ENCODE assay signal across 9 cellular contexts in the genomic region with DNA sequence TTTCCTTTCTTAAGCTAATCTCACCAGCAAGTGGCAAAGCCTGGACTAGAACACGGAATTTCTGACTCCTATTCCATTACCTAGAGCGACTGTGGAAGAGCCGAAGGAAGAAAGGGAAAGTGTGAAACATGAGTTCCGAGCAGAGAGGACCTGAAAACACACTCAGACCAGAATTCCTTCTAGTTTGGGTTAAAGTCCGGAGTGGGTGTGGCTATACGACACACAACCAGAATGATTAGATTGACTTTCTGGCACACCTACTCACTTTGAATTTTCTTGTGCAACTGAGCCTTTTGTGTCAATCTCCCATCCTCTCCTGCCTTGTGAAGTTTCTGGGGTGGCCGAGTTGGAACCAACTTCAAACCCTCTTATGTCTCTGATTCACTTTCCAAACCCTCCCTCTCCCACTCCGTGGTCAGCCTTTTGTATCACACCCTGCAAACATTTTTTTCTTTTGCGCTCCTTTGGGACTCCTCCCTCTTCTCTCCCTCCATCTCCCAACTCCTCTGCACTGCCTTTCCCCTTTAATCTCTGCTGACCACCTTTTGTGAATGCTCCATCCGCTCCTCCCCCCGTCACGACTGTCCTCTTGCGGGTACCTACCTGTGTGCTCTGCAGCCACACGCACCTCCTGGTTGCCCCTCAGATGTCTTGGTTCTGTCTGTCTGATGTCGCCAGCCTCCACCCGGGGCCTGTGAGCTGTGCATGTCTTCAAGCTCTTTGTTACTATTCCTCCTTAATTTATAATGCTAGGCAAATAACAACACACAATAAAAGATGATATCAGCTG.
DNase-seq lines count a peak whose midpoint lies in the region; ATAC-seq and TF ChIP-seq lines count a peak whose summit lies in the region.
"Had no signal": no experiment of that assay in that cellular context is flagged by ENCODE, and none has a peak within 500 bp of the region (broad histone marks: within the 10 kb centered on the region; RNA-seq: fewer than 3 reads in every experiment).

No MANE protein-coding gene starts in this region.

- TSS peak; percentile 42 for BruUV-seq in A673 (replicated peaks; lab: Mats Ljungman, UMichigan)

- CTCF ChIA-PET in A673 (lab: Charles Lee), result interaction anchor here (0.5 to 3.2 kb wide), 9 partner anchors 16 to 547 kb away, joined by 3 to 20 read pairs (median 3); no protein-coding TSS in a partner anchor
- CTCF ChIA-PET in T-cell (lab: Charles Lee), result interaction anchor here in 1 of 2 donors (0.6 to 0.7 kb wide), 2 partner anchors 547 to 1772 kb away, joined by 3 to 4 read pairs; no protein-coding TSS in a partner anchor

- H3K27ac ChIP-seq in A673 (ENCODE audit: low read depth, low read length, poor library complexity, severe bottlenecking) (peak overlapping the region; percentile 26), muscle layer of colon (ENCODE audit: low read depth, low read length) (peak overlapping the region; percentile 46)
- H3K27ac ChIP-seq: BLaER1 had no signal

- no peaks in the 10 kb centered on the region for H3K79me2 ChIP-seq in Loucy (ENCODE audit: insufficient read depth, low read length)

- H3K4me1 ChIP-seq in A673 (ENCODE audit: insufficient read depth, low read length, poor library complexity, severe bottlenecking) (peaks cover 14% of the 10 kb centered on the region), Loucy (ENCODE audit: insufficient read depth, low read length, poor library complexity, severe bottlenecking) (no peaks in the 10 kb centered on the region), muscle layer of colon (ENCODE audit: insufficient read depth, low read length) (peaks cover 13% of the 10 kb centered on the region)
- H3K4me1 ChIP-seq: BLaER1 had no signal

- POLR2A ChIA-PET in A673 (lab: Charles Lee; ENCODE audit: low non-redundant PET) (no interaction called here), T-cell (lab: Charles Lee) (no interaction called here)

- H3K4me1 Mint-ChIP-seq in T-cell, result no peaks in the 10 kb centered on the region

- no peak overlapping the region for H3K9ac ChIP-seq in Loucy (ENCODE audit: low read depth, low read length, poor library complexity, severe bottlenecking)
- peak overlapping the region; percentile 22 for H3K9ac ChIP-seq in muscle layer of colon (ENCODE audit: low read length)
- H3K9ac ChIP-seq: BLaER1 had no signal

- DNase-seq in A673 (ENCODE audit: low spot score) (peak; percentile 64), epithelial cell of esophagus (ENCODE audit: low read depth) (peak; percentile 35), mesenteric fat pad (ENCODE audit: low spot score) (no peak), T-cell (no peak)
- DNase-seq in activated naive CD4-positive, alpha-beta T cell treated with anti-CD3 and anti-CD28 coated beads, Interleukin-2, amount 50 U/mL, for 16 hours, result no peak

- H4K20me1 ChIP-seq in Loucy (ENCODE audit: insufficient read depth, low read length, poor library complexity, severe bottlenecking), result no peaks in the 10 kb centered on the region
- H4K20me1 ChIP-seq: BLaER1 had no signal

- peak overlapping the region in 1 of 2 donors; percentile 17 for H3K27ac Mint-ChIP-seq in T-cell

- H3K9me3 ChIP-seq in A673 (ENCODE audit: low read depth, low read length, poor library complexity, severe bottlenecking) (no peaks in the 10 kb centered on the region), Loucy (ENCODE audit: insufficient read depth, low read depth, low read length) (no peaks in the 10 kb centered on the region), muscle layer of colon (ENCODE audit: low read length) (no peaks in the 10 kb centered on the region)
- H3K9me3 ChIP-seq: BLaER1 had no signal

- H3K36me3 ChIP-seq in A673 (ENCODE audit: insufficient read depth, low read length, poor library complexity, severe bottlenecking) (no peaks in the 10 kb centered on the region), Loucy (ENCODE audit: insufficient read depth, low read length) (no peaks in the 10 kb centered on the region), muscle layer of colon (ENCODE audit: insufficient read depth, low read length) (no peaks in the 10 kb centered on the region)
- H3K36me3 ChIP-seq: BLaER1 had no signal

- H3K9me3 Mint-ChIP-seq in T-cell, result peaks cover 0 to 4% (median 0%) of the 10 kb centered on the region in 3 donors

- no peak for ATAC-seq in GM19452 (IDR thresholded peaks at IDR 0.05; ENCODE audit: unreplicated experiment)
- no peak for ATAC-seq in T-cell (replicated peaks in 1 of 4)

- no peaks in the 10 kb centered on the region for H3K9me2 ChIP-seq in Loucy (replicated peaks; ENCODE audit: low read depth, low read length)

- peak overlapping the region; percentile 39 for H3K4me3 ChIP-seq in A673 (ENCODE audit: low read depth, low read length, poor library complexity, severe bottlenecking)
- H3K4me3 ChIP-seq in Loucy (ENCODE audit: low read length, poor library complexity, severe bottlenecking), result no peak overlapping the region
- peak overlapping the region; percentile 24 for H3K4me3 ChIP-seq in epithelial cell of esophagus (ENCODE audit: low read length)
- peak overlapping the region; percentile 38 to 82 for H3K4me3 ChIP-seq in muscle layer of colon (ENCODE audit: low read depth in 1 of 2, low read length in 2 of 2)
- H3K4me3 ChIP-seq: BLaER1 had no signal

- 0 out of 2 replicates have a peak overlapping the region, but pooled peaks have one; percentile 20 for H2AFZ ChIP-seq in Loucy (ENCODE audit: low read length)

- intact Hi-C loops in A673 (cut with micrococcal nuclease; ENCODE audit: unreplicated experiment), result loop anchor here (2.0 to 10.0 kb wide), 4 partner anchors 45 to 268 kb away; no protein-coding TSS in a partner anchor

- H3K27me3 Mint-ChIP-seq in T-cell, result peaks cover 38 to 45% of the 10 kb centered on the region in 2 donors

- no peak overlapping the region for H3K4me2 ChIP-seq in Loucy (ENCODE audit: low read depth, low read length, poor library complexity, severe bottlenecking)
- H3K4me2 ChIP-seq: BLaER1 had no signal

- H3K27me3 ChIP-seq in A673 (replicated peaks; ENCODE audit: insufficient read depth, low read depth, low read length, poor library complexity) (no peaks in the 10 kb centered on the region), Loucy (ENCODE audit: insufficient read depth, low read length, poor library complexity, severe bottlenecking) (no peaks in the 10 kb centered on the region), muscle layer of colon (ENCODE audit: control insufficient read depth in 1 of 2, insufficient read depth in 2 of 2, low read length in 2 of 2) (no peaks in the 10 kb centered on the region)
- H3K27me3 ChIP-seq: BLaER1 had no signal

- no peak for TF ChIP-seq CTCF in A673 (conservative IDR thresholded peaks at IDR 0.05; ENCODE audit: low read depth, low read length)
- TF ChIP-seq CTCF in Loucy (conservative IDR thresholded peaks at IDR 0.05; ENCODE audit: low read length), result no peak
- no peak for TF ChIP-seq CTCF in epithelial cell of esophagus (IDR thresholded peaks at IDR 0.05; ENCODE audit: insufficient read depth, low read depth, low read length, missing control alignments)

- no peaks in the 10 kb centered on the region for H3K36me3 Mint-ChIP-seq in T-cell

- no peak overlapping the region for H3K4me3 Mint-ChIP-seq in T-cell

- H3F3A ChIP-seq in Loucy (ENCODE audit: low read depth), result no peaks in the 10 kb centered on the region

Comparison
In these comparisons a context has a peak if more than half of its experiments do, and no peak if none do; other contexts are left out.
1. DNase-seq: peak in A673 (single experiment) and epithelial cell of esophagus (single experiment); none in activated naive CD4-positive, alpha-beta T cell treated with anti-CD3 and anti-CD28 coated beads, Interleukin-2, amount 50 U/mL, for 16 hours (single experiment), mesenteric fat pad (single experiment) and T-cell (0 of 34).